In genomic region chr2:144914622-144915230, GRCh38 we compare ENCODE assay signal across 23 cellular contexts.
DNase-seq lines count a peak whose midpoint lies in the region; ATAC-seq and TF ChIP-seq lines count a peak whose summit lies in the region.
"Had no signal": no experiment of that assay in that cellular context is flagged by ENCODE, and none has a peak within 500 bp of the region (broad histone marks: within the 10 kb centered on the region; RNA-seq: fewer than 3 reads in every experiment).

No MANE protein-coding gene starts in this region.

- H3K36me3 ChIP-seq in sigmoid colon: no peaks in the 10 kb centered on the region
- H3K36me3 ChIP-seq: transverse colon had no signal

- no peak overlapping the region for H3K4me3 ChIP-seq in sigmoid colon
- H3K4me3 ChIP-seq: A549, transverse colon had no signal

- no peaks in the 10 kb centered on the region for H3K27me3 ChIP-seq in sigmoid colon
- H3K27me3 ChIP-seq: transverse colon had no signal

- H3K27ac ChIP-seq in sigmoid colon: no peak overlapping the region
- H3K27ac ChIP-seq: A549, epithelial cell of prostate, parathyroid adenoma, transverse colon had no signal

- intact Hi-C loops in sigmoid colon (cut with DNase I): no loop called here

- 46 to 54% methylated on average over 2 of the region's 2 CpGs for WGBS in sigmoid colon, 2 donors

- DNase-seq in A172 (ENCODE audit: low spot score): peak; percentile 48
- peak; percentile 5 for DNase-seq in ELR (ENCODE audit: low read depth)
- DNase-seq in LHCN-M2 (ENCODE audit: low read depth): peak; percentile 38
- peak; percentile 21 for DNase-seq in dedifferentiated amniotic fluid mesenchymal stem cell (ENCODE audit: extremely low spot score)
- DNase-seq in activated effector memory CD4-positive, alpha-beta T cell treated with anti-CD3 and anti-CD28 coated beads, Interleukin-2, amount 50 U/mL, for 16 hours: no peak
- no peak for DNase-seq in NCI-H1417 treated with DMSO at 0.1 percent for 48 hours (lab: John Stamatoyannopoulos, UW)
- no peak for DNase-seq in sigmoid colon
- DNase-seq: activated CD4-positive, alpha-beta T cell treated with anti-CD3 and anti-CD28 coated beads for 36 hours; activated naive CD4-positive, alpha-beta T cell treated with anti-CD3 and anti-CD28 coated beads, Interleukin-2, amount 10 ng/mL, durations not matched to agents 7 days and 5 days; activated T-cell treated with anti-CD3 and anti-CD28 coated beads, Interleukin-2, amount 50 U/mL, for 48 hours; CD4-positive, CD25-positive, alpha-beta regulatory T cell; central memory CD4-positive, alpha-beta T cell; GF-D8; NCI-H187; nephron progenitor cell; right cardiac atrium; Right ventricle myocardium superior; T-helper 1 cell; transverse colon had no signal

- no peak for ATAC-seq in HG02571 (IDR thresholded peaks at IDR 0.05; ENCODE audit: unreplicated experiment)
- ATAC-seq: A549; activated CD4-positive, alpha-beta T cell treated with anti-CD3 and anti-CD28 coated beads for 36 hours; right cardiac atrium had no signal

- TF ChIP-seq EP300 in sigmoid colon (IDR thresholded peaks at IDR 0.05): no peak

- no peak for TF ChIP-seq CTCF in sigmoid colon (IDR thresholded peaks at IDR 0.05)

- H3K4me1 ChIP-seq in sigmoid colon: no peaks in the 10 kb centered on the region
- H3K4me1 ChIP-seq: A549, parathyroid adenoma, transverse colon had no signal

- no peaks in the 10 kb centered on the region for H3K9me3 ChIP-seq in sigmoid colon
- H3K9me3 ChIP-seq: transverse colon had no signal

- TF ChIP-seq POLR2A in sigmoid colon (IDR thresholded peaks at IDR 0.05): no peak

Comparison
In these comparisons a context has a peak if more than half of its experiments do, and no peak if none do; other contexts are left out.
1. DNase-seq: peak in A172 (single experiment), ELR (single experiment), LHCN-M2 (single experiment) and dedifferentiated amniotic fluid mesenchymal stem cell (single experiment); none in activated effector memory CD4-positive, alpha-beta T cell treated with anti-CD3 and anti-CD28 coated beads, Interleukin-2, amount 50 U/mL, for 16 hours (single experiment), NCI-H1417 treated with DMSO at 0.1 percent for 48 hours (single experiment) and sigmoid colon (single experiment).